In the genomic region with DNA sequence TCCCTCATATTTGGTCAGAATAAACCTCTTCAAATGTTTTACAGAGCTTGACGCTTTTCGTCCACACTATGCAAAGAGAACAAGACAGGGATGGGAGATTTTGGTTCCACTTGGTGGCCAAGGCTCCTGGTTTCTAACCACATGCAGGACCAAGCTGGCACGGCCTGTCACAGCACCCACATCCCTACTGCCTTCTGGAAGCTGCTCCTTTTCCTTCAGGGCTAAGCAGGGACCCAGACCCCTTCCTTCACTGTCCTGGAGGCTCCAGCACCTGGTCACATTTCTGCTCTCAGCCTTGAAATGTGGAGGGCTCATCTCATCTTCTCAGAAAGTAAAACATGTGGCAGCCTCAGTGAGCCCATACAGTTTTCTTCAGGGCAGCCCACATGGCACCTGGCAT, we compare ENCODE assay signal across 20 cellular contexts. TPM values are rescaled to one million over a fixed set of nuclear protein-coding genes. Genes with fewer than 3 reads are reported as not detected.
DNase-seq lines count a peak whose midpoint lies in the region; ATAC-seq and TF ChIP-seq lines count a peak whose summit lies in the region.
"Had no signal": no experiment of that assay in that cellular context is flagged by ENCODE, and none has a peak within 500 bp of the region (broad histone marks: within the 10 kb centered on the region; RNA-seq: fewer than 3 reads in every experiment).

No MANE protein-coding gene starts in this region.

- TF ChIP-seq CTCF in GM23338 (conservative IDR thresholded peaks at IDR 0.05; ENCODE audit: low read depth in 2 of 2), result no peak
- TF ChIP-seq CTCF in WTC11 (IDR thresholded peaks at IDR 0.05), result no peak

- peak overlapping the region; percentile 69 for H2AFZ ChIP-seq in GM23338

- POLR2A ChIA-PET in WTC11 (lab: Charles Lee), result no interaction called here

- no peaks in the 10 kb centered on the region for H3K9me3 ChIP-seq in iPS-20b (ENCODE audit: insufficient read depth, low read depth, low read length)

- H3K36me3 ChIP-seq in GM23338 (ENCODE audit: insufficient read depth) (no peaks in the 10 kb centered on the region), iPS-20b (ENCODE audit: insufficient read depth, low read depth, low read length) (no peaks in the 10 kb centered on the region)

- H3K4me1 Mint-ChIP-seq in GM23338 (peaks cover 42% of the 10 kb centered on the region), WTC11 (peaks cover 43% of the 10 kb centered on the region)

- H3K9me3 Mint-ChIP-seq in GM23338 (no peaks in the 10 kb centered on the region), WTC11 (peaks cover 17% of the 10 kb centered on the region)
- H3K9me3 Mint-ChIP-seq: CD4-positive, CD25-positive, alpha-beta regulatory T cell; CD8-positive, alpha-beta memory T cell had no signal

- H3F3A ChIP-seq in GM23338 (replicated peaks; ENCODE audit: low read depth), result 0 out of 2 replicates have a peak, but pooled peaks cover 3% of the 10 kb centered on the region

- 0 out of 3 replicates have a peak, but pooled peaks cover 1% of the 10 kb centered on the region for H3K36me3 Mint-ChIP-seq in GM23338 (ENCODE audit: low read depth)
- H3K36me3 Mint-ChIP-seq in WTC11, result peaks cover 11% of the 10 kb centered on the region
- H3K36me3 Mint-ChIP-seq: CD4-positive, CD25-positive, alpha-beta regulatory T cell; CD8-positive, alpha-beta memory T cell had no signal

- H3K9me2 ChIP-seq in GM23338 (ENCODE audit: insufficient read depth), result peaks cover 6% of the 10 kb centered on the region

- H4K20me1 ChIP-seq in GM23338 (replicated peaks; ENCODE audit: insufficient read depth), result no peaks in the 10 kb centered on the region

- H3K27me3 Mint-ChIP-seq in GM23338 (ENCODE audit: insufficient read depth, low read depth, poor library complexity) (peaks cover 25% of the 10 kb centered on the region), WTC11 (ENCODE audit: low read depth) (peaks cover 39% of the 10 kb centered on the region)

- CTCF ChIA-PET in WTC11 (lab: Charles Lee), result no interaction called here

- H3K27ac ChIP-seq in GM23338 (ENCODE audit: low read depth) (no peak overlapping the region), iPS-20b (ENCODE audit: low read length) (no peak overlapping the region)

- H3K4me1 ChIP-seq in GM23338 (ENCODE audit: insufficient read depth) (peaks cover 39% of the 10 kb centered on the region), iPS-20b (ENCODE audit: insufficient read depth, low read length) (peaks cover 25% of the 10 kb centered on the region)

- H3K4me3 Mint-ChIP-seq in GM23338 (peak overlapping the region; percentile 18; the same call in 1 of the 3 replicates), WTC11 (no peak overlapping the region; the same call in 1 of the 2 replicates)
- H3K4me3 Mint-ChIP-seq: B cell; CD4-positive, CD25-positive, alpha-beta regulatory T cell; HFFc6 had no signal

- H3K4me2 ChIP-seq in GM23338, result 0 out of 2 replicates have a peak overlapping the region, but pooled peaks have one; percentile 42

- DNase-seq in GM23338 (ENCODE audit: low spot score) (no peak), WTC11 (ENCODE audit: low spot score) (no peak), H4 (ENCODE audit: low spot score) (no peak), HuH-7 (ENCODE audit: low spot score) (no peak)
- DNase-seq: C1 segment of cervical spinal cord; CD4-positive, CD25-positive, alpha-beta regulatory T cell; CD8-positive, alpha-beta memory T cell; COR-L47; DMS 273 treated with DMSO at 0.1 percent for 48 hours; DMS53; DND-41; EL; H7; HFFc6 had no signal

- ATAC-seq in GM23338 (no peak), WTC11 (no peak), HG03139 (IDR thresholded peaks at IDR 0.05; ENCODE audit: unreplicated experiment) (no peak)
- ATAC-seq: GM12878, HCT116, HepG2 had no signal

- H3K27me3 ChIP-seq in GM23338 (ENCODE audit: insufficient read depth) (peaks cover 37% of the 10 kb centered on the region), iPS-20b (ENCODE audit: insufficient read depth, low read length) (peaks cover 35% of the 10 kb centered on the region)

- H3K4me3 ChIP-seq in GM23338 (no peak overlapping the region), iPS-20b (ENCODE audit: low read length) (peak overlapping the region; percentile 34; the same call in 1 of the 2 replicates)
- H3K4me3 ChIP-seq: GM12878 had no signal

- H3K79me2 ChIP-seq in GM23338 (replicated peaks; ENCODE audit: insufficient read depth), result no peaks in the 10 kb centered on the region

- H3K9ac ChIP-seq in iPS-20b (ENCODE audit: low read depth, low read length), result no peak overlapping the region

- H3K27ac Mint-ChIP-seq in GM23338, result no peak overlapping the region; the same call in 1 of the 2 replicates
- H3K27ac Mint-ChIP-seq in WTC11, result no peak overlapping the region
- H3K27ac Mint-ChIP-seq: B cell; CD4-positive, CD25-positive, alpha-beta regulatory T cell; CD8-positive, alpha-beta memory T cell; HFFc6 had no signal

TF ChIP-seq in GM23338, 12 proteins besides CTCF, POLR2A, EP300 and RAD21 (continues in another document):
- no peak for TF ChIP-seq JUNB (IDR thresholded peaks at IDR 0.05; ENCODE audit: unreplicated experiment)
- no peak for TF ChIP-seq REST (IDR thresholded peaks at IDR 0.05; ENCODE audit: unreplicated experiment)
- no peak for TF ChIP-seq EZH2 (IDR thresholded peaks at IDR 0.05; ENCODE audit: low read depth, unreplicated experiment)

TF ChIP-seq in WTC11, 78 proteins besides CTCF, POLR2A, EP300 and RAD21:
- peak; percentile 57 for TF ChIP-seq ZNF121 (CRISPR knock-in tag; IDR thresholded peaks at IDR 0.05)
- TF ChIP-seq TEAD4 (CRISPR knock-in tag; IDR thresholded peaks at IDR 0.05), result no peak
- TF ChIP-seq, protein P1, sequence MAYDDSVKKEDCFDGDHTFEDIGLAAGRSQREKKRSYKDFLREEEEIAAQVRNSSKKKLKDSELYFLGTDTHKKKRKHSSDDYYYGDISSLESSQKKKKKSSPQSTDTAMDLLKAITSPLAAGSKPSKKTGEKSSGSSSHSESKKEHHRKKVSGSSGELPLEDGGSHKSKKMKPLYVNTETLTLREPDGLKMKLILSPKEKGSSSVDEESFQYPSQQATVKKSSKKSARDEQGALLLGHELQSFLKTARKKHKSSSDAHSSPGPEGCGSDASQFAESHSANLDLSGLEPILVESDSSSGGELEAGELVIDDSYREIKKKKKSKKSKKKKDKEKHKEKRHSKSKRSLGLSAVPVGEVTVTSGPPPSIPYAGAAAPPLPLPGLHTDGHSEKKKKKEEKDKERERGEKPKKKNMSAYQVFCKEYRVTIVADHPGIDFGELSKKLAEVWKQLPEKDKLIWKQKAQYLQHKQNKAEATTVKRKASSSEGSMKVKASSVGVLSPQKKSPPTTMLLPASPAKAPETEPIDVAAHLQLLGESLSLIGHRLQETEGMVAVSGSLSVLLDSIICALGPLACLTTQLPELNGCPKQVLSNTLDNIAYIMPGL (CRISPR knock-in tag; IDR thresholded peaks at IDR 0.05), result no peak
- TF ChIP-seq MAX (CRISPR knock-in tag; IDR thresholded peaks at IDR 0.05), result no peak
- TF ChIP-seq NFYB (CRISPR knock-in tag; conservative IDR thresholded peaks at IDR 0.05; ENCODE audit: low read depth), result no peak
- TF ChIP-seq ZNF532 (CRISPR knock-in tag; IDR thresholded peaks at IDR 0.05; ENCODE audit: borderline replicate concordance), result no peak
- TF ChIP-seq, protein P2, sequence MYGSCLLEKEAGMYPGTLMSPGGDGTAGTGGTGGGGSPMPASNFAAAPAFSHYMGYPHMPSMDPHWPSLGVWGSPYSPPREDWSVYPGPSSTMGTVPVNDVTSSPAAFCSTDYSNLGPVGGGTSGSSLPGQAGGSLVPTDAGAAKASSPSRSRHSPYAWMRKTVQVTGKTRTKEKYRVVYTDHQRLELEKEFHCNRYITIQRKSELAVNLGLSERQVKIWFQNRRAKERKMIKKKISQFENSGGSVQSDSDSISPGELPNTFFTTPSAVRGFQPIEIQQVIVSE (CRISPR knock-in tag; IDR thresholded peaks at IDR 0.05; ENCODE audit: borderline replicate concordance), result no peak

RNA-seq across cellular contexts. Expression of gene ARHGEF7, which starts 50.4 kb away (rescaled TPM):
- total RNA-seq in GM23338 (2014; rRNA removed; shearing (Covaris generic)), result 51.0 and 58.9 TPM in 2 replicates
- polyA plus RNA-seq in GM23338 (2016; fragmentation: Nextera tagmentation; extraction: Ambion mirVana), result 22.4 and 23.6 TPM in 2 replicates
- total RNA-seq in WTC11 (2021), result 43.3 to 47.3 TPM (median 44.3 TPM) in 3 replicates
- total RNA-seq in H4 (2014; rRNA removed; shearing (Covaris generic)), result 8.5 and 11.3 TPM in 2 replicates
